ENCODE assay signal across 2 cellular contexts in genomic region chr3:43879166-43879565, GRCh38.
TF ChIP-seq lines count a peak whose summit lies in the region.

No MANE protein-coding gene starts in this region.

TF ChIP-seq in liver, 16 proteins besides CTCF, POLR2A, EP300 and RAD21 (continued from another document):
- TF ChIP-seq MAX (IDR thresholded peaks at IDR 0.05): no peak
- TF ChIP-seq GABPA (IDR thresholded peaks at IDR 0.05 in 1 of 2, conservative IDR thresholded peaks at IDR 0.05 in 1 of 2): no peak
- TF ChIP-seq YY1 (IDR thresholded peaks at IDR 0.05): no peak
- no peak for TF ChIP-seq FOXA2 (IDR thresholded peaks at IDR 0.05)
- TF ChIP-seq RXRA (IDR thresholded peaks at IDR 0.05): no peak
- no peak for TF ChIP-seq EGR1 (IDR thresholded peaks at IDR 0.05; ENCODE audit: low read depth in 2 of 2)
- TF ChIP-seq ATF3 (IDR thresholded peaks at IDR 0.05): no peak
- TF ChIP-seq NR2F2 (IDR thresholded peaks at IDR 0.05): no peak
- TF ChIP-seq JUND (IDR thresholded peaks at IDR 0.05): no peak
- no peak for TF ChIP-seq SP1 (IDR thresholded peaks at IDR 0.05)
- no peak for TF ChIP-seq FOXA1 (IDR thresholded peaks at IDR 0.05)

TF ChIP-seq in HepG2, 621 proteins besides CTCF, POLR2A, EP300 and RAD21 (continued from another document):
- TF ChIP-seq AFF4 (CRISPR knock-in tag; IDR thresholded peaks at IDR 0.05): no peak
- TF ChIP-seq ZNF282 (IDR thresholded peaks at IDR 0.05; ENCODE audit: partially characterized antibody): no peak
- TF ChIP-seq PAWR (CRISPR knock-in tag; IDR thresholded peaks at IDR 0.05; ENCODE audit: borderline replicate concordance): no peak
- no peak for TF ChIP-seq HNRNPLL (IDR thresholded peaks at IDR 0.05; ENCODE audit: low read depth, low read length, poor library complexity, severe bottlenecking)
- TF ChIP-seq TBL1XR1 (IDR thresholded peaks at IDR 0.05; ENCODE audit: borderline replicate concordance, low read length, partially characterized antibody): no peak
- TF ChIP-seq THAP9 (CRISPR knock-in tag; IDR thresholded peaks at IDR 0.05; ENCODE audit: borderline replicate concordance): no peak
